In the genomic region with DNA sequence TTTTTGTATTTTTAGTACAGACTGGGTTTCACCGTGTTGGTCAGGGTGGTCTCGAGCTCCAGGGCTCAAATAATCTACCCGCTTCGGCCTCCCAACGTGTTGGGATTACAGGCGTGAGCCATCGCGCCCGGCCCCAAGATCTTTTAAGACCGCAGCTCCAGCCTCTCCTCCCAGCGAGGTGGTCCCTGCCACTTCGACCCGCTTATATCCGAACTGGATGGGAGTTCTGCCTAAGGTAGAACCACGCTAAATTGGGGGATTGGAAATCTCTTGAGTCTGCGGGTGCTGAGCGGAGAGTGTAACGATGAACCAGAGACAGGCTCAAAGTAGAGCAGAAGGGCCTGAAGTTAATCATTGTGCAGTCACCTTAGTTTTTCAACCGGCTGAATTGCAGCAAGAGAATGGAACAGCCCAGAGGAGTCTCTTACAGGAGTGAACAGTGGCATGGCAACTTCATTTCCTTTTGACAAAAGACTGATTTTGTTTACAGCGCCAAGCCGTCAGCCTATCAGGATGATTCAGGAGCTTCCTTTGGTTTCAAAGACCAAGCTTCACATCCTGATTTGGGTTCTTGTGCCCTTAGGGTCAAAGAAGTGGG, we compare ENCODE assay signal across 8 cellular contexts. TPM values are rescaled to one million over a fixed set of nuclear protein-coding genes. Genes with fewer than 3 reads are reported as not detected.
DNase-seq lines count a peak whose midpoint lies in the region; ATAC-seq, FAIRE-seq and TF ChIP-seq lines count a peak whose summit lies in the region.

No MANE protein-coding gene starts in this region.

- ATAC-seq in HG03039 (IDR thresholded peaks at IDR 0.05; ENCODE audit: unreplicated experiment) (peak; percentile 1), mucosa of descending colon (peak; percentile 23)

- peaks cover 13% of the 10 kb centered on the region for H3K36me3 ChIP-seq in SJCRH30
- H3K36me3 ChIP-seq in mucosa of descending colon (ENCODE audit: low read depth), result no peaks in the 10 kb centered on the region
- peaks cover 0 to 14% of the 10 kb centered on the region in 2 donors for H3K36me3 ChIP-seq in vagina

- H3K27ac ChIP-seq in SJCRH30, result peak overlapping the region; percentile 34; the same call in 1 of the 2 replicates
- H3K27ac ChIP-seq in vagina, result peak overlapping the region; percentile 94

- H3K4me3 ChIP-seq in SJCRH30 (peak overlapping the region; percentile 97), mucosa of descending colon (peak overlapping the region; percentile 42), vagina (peak overlapping the region; percentile 83 to 100)

- H3K4me1 ChIP-seq in SJCRH30 (peaks cover 33% of the 10 kb centered on the region), mucosa of descending colon (ENCODE audit: low read depth) (peaks cover 7% of the 10 kb centered on the region), vagina (peaks cover 36% of the 10 kb centered on the region)

- DNase-seq in activated CD4-positive, alpha-beta T cell treated with anti-CD3 and anti-CD28 coated beads for 48 hours, result peak; percentile 22
- DNase-seq in activated CD4-positive, alpha-beta T cell treated with anti-CD3 and anti-CD28 coated beads, Interleukin-2, amount 50 U/mL, for 1 hour, result no peak
- DNase-seq in SJCRH30 (peak in 1 of 2 experiments; percentile 47), mucosa of descending colon (peak in 1 of 3 donors; percentile 26), vagina (ENCODE audit: extremely low spot score in 2 of 2) (no peak), H54 (ENCODE audit: insufficient read length, low spot score) (no peak)
- DNase-seq in effector CD4-positive, alpha-beta T cell, result peak; percentile 11

- intact Hi-C loops in mucosa of descending colon (cut with DNase I, micrococcal nuclease) (loop anchor here in 1 of 2 donors (2.0 kb wide), 1 partner anchor 41 kb away; the partner anchor contains the start of gene KLHL12), vagina (cut with DNase I) (no loop called here)

- no peak for FAIRE-seq in H54 (lab: Jason Lieb, UNC)

- H3K9me3 ChIP-seq in SJCRH30 (replicated peaks), result no peaks in the 10 kb centered on the region
- no peaks in the 10 kb centered on the region for H3K9me3 ChIP-seq in mucosa of descending colon
- no peaks in the 10 kb centered on the region for H3K9me3 ChIP-seq in vagina

- no peaks in the 10 kb centered on the region for H3K27me3 ChIP-seq in SJCRH30
- no peaks in the 10 kb centered on the region for H3K27me3 ChIP-seq in vagina

- TF ChIP-seq CTCF in mucosa of descending colon (IDR thresholded peaks at IDR 0.05) (no peak), vagina (IDR thresholded peaks at IDR 0.05) (no peak)

- TF ChIP-seq POLR2A in vagina (IDR thresholded peaks at IDR 0.05) (no peak), H54 (IDR thresholded peaks at IDR 0.05; ENCODE audit: low read depth, low read length) (no peak)

RNA-seq across cellular contexts. Expression of gene CYB5R1, which starts 0.7 kb away (rescaled TPM):
- total RNA-seq in SJCRH30 (2014; rRNA removed; shearing (Covaris generic)), result 57.7 and 65.3 TPM in 2 replicates
- total RNA-seq in mucosa of descending colon (10 to 100 TPM; 22.6 to 44.8 (median 28.4) TPM), vagina (61.4 TPM)

RNA-seq across cellular contexts. Expression of gene ADIPOR1, which starts 9.7 kb away (rescaled TPM):
- total RNA-seq in SJCRH30 (2014; rRNA removed; shearing (Covaris generic)), result 127 and 133 TPM in 2 replicates
- total RNA-seq in mucosa of descending colon (10 to 100 TPM; 61.6 to 78.4 (median 65.8) TPM), vagina (84.0 TPM)

RNA-seq across cellular contexts. Expression of gene TMEM183A, which starts 39.4 kb away (rescaled TPM):
- total RNA-seq in SJCRH30 (2014; rRNA removed; shearing (Covaris generic)), result 110 and 121 TPM in 2 replicates
- total RNA-seq in mucosa of descending colon (100 to 1,000 TPM in 1 of 3 donors, 10 to 100 TPM in 2; 73.9 to 108 (median 93.2) TPM), vagina (73.2 TPM)

RNA-seq across cellular contexts. Expression of gene KLHL12, which starts 40.7 kb away (rescaled TPM):
- total RNA-seq in SJCRH30 (2014; rRNA removed; shearing (Covaris generic)), result 33.9 and 36.4 TPM in 2 replicates
- total RNA-seq in mucosa of descending colon, result 10 to 100 TPM; 26.4 to 33.4 (median 28.2) TPM
- total RNA-seq in vagina, result 19.6 TPM

RNA-seq across cellular contexts. Expression of gene PPFIA4, which starts 58.5 kb away (rescaled TPM):
- total RNA-seq in SJCRH30 (2014; rRNA removed; shearing (Covaris generic)), result 13.9 and 21.5 TPM in 2 replicates
- total RNA-seq in mucosa of descending colon (1 to 10 TPM in 1 of 3 donors, under 1 TPM in 2; 0.43 to 4.0 (median 0.60) TPM), vagina (11.5 TPM)

Comparison
In these comparisons a context has a peak if more than half of its experiments do, and no peak if none do; other contexts are left out.
1. DNase-seq: peak in activated CD4-positive, alpha-beta T cell treated with anti-CD3 and anti-CD28 coated beads for 48 hours (single experiment) and effector CD4-positive, alpha-beta T cell (single experiment); none in activated CD4-positive, alpha-beta T cell treated with anti-CD3 and anti-CD28 coated beads, Interleukin-2, amount 50 U/mL, for 1 hour (single experiment), vagina (0 of 2) and H54 (single experiment).
2. H3K4me3 ChIP-seq: peak in every context shown above with its lines; median percentile 97 in SJCRH30; 92 in vagina; 42 in mucosa of descending colon.